8 cellular contexts compared by ENCODE assay signal in the genomic region with DNA sequence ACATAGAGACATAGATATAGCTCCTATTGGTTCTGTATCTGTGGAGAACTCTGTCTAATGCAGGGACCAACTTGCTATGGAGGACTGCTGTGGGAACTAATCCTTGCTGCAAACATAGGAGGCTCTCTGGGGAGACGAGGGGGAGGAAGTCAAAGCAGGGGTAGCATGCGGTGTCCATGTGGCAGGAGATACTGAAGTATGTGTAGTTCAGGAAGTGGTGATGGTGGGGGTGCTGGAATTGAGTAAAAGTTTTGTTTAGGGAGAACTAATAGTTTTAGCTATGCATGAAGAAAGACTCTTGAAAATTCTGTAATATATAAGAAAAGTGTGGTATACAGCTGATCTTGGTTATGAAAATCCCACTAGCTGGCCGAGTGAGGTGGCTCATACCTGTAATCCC.
DNase-seq lines count a peak whose midpoint lies in the region; ATAC-seq and TF ChIP-seq lines count a peak whose summit lies in the region.

No MANE protein-coding gene starts in this region.

- no peaks in the 10 kb centered on the region for H3K27me3 ChIP-seq in spleen (replicated peaks in 1 of 7)

- peak overlapping the region; percentile 97 for H3K27ac Mint-ChIP-seq in activated naive CD8-positive, alpha-beta T cell

- H3K27me3 Mint-ChIP-seq in activated T-cell treated with anti-CD3 and anti-CD28 coated beads, Interleukin-2, amount 50 U/mL, for 4 hours (ENCODE audit: low read depth): no peaks in the 10 kb centered on the region
- H3K27me3 Mint-ChIP-seq in activated naive CD8-positive, alpha-beta T cell: no peaks in the 10 kb centered on the region

- H3K27ac ChIP-seq in spleen: peak overlapping the region in 5 of 8 donors; percentile 22 to 61 (median 55)

- 30 to 43% (median 33%) methylated on average over 3 of the region's 3 CpGs for WGBS in spleen, 5 donors

- H3K4me3 Mint-ChIP-seq in activated T-cell treated with anti-CD3 and anti-CD28 coated beads, Interleukin-2, amount 50 U/mL, for 4 hours: peak overlapping the region; percentile 61
- peak overlapping the region; percentile 70 for H3K4me3 Mint-ChIP-seq in activated naive CD8-positive, alpha-beta T cell

- H3K9me3 ChIP-seq in spleen: no peaks in the 10 kb centered on the region

- H3K4me3 ChIP-seq in spleen: no peak overlapping the region

- H3K4me1 ChIP-seq in spleen: peaks cover 12 to 100% (median 66%) of the 10 kb centered on the region in 6 donors

- peaks cover 81% of the 10 kb centered on the region for H3K4me1 Mint-ChIP-seq in activated T-cell treated with anti-CD3 and anti-CD28 coated beads, Interleukin-2, amount 50 U/mL, for 4 hours (ENCODE audit: low read depth)
- peaks cover 84% of the 10 kb centered on the region for H3K4me1 Mint-ChIP-seq in activated naive CD8-positive, alpha-beta T cell (ENCODE audit: low read depth)

- intact Hi-C loops in spleen (cut with DNase I; ENCODE audit: low total_unique reads): no loop called here

- TF ChIP-seq CTCF in spleen (IDR thresholded peaks at IDR 0.05 in 8 of 11, conservative IDR thresholded peaks at IDR 0.05 in 3 of 11): no peak

- peaks cover 0 to 4% (median 0%) of the 10 kb centered on the region in 6 donors for H3K36me3 ChIP-seq in spleen

- H3K9me3 Mint-ChIP-seq in activated T-cell treated with anti-CD3 and anti-CD28 coated beads, Interleukin-2, amount 50 U/mL, for 4 hours: no peaks in the 10 kb centered on the region
- H3K9me3 Mint-ChIP-seq in activated naive CD8-positive, alpha-beta T cell (ENCODE audit: low read depth): peaks cover 6% of the 10 kb centered on the region

- ATAC-seq in activated T-cell treated with anti-CD3 and anti-CD28 coated beads, Interleukin-2, amount 50 U/mL, for 4 hours: peak; percentile 40 to 47
- ATAC-seq in HG03460 (IDR thresholded peaks at IDR 0.05; ENCODE audit: unreplicated experiment) (peak; percentile 65), HG03354 (IDR thresholded peaks at IDR 0.05; ENCODE audit: poor library complexity, severe bottlenecking, unreplicated experiment) (no peak)

- DNase-seq in activated T-cell treated with anti-CD3 and anti-CD28 coated beads, Interleukin-2, amount 50 U/mL, for 4 hours: peak; percentile 28
- DNase-seq in activated T-cell treated with anti-CD3 and anti-CD28 coated beads, Interleukin-2, amount 50 U/mL, for 1 hour: no peak
- DNase-seq in spleen (no peak), NCI-H1417 treated with DMSO at 0.1 percent for 48 hours (lab: John Stamatoyannopoulos, UW) (no peak), NCI-H774 (lab: John Stamatoyannopoulos, UW) (no peak)

- H3K36me3 Mint-ChIP-seq in activated T-cell treated with anti-CD3 and anti-CD28 coated beads, Interleukin-2, amount 50 U/mL, for 4 hours (ENCODE audit: insufficient read depth): peaks cover 15% of the 10 kb centered on the region
- H3K36me3 Mint-ChIP-seq in activated naive CD8-positive, alpha-beta T cell: peaks cover 15% of the 10 kb centered on the region

- TF ChIP-seq POLR2A in spleen (IDR thresholded peaks at IDR 0.05): no peak
